Comparison of ENCODE assay signal across 1 cellular context in genomic region chr7:113784317-113784716, GRCh38.
TF ChIP-seq lines count a peak whose summit lies in the region.

No MANE protein-coding gene starts in this region.

TF ChIP-seq in H1, 55 proteins besides CTCF, POLR2A, EP300 and RAD21:
- TF ChIP-seq BCL11A (IDR thresholded peaks at IDR 0.05; ENCODE audit: low read depth in 2 of 2, low read length in 2 of 2): no peak
